In the genomic region with DNA sequence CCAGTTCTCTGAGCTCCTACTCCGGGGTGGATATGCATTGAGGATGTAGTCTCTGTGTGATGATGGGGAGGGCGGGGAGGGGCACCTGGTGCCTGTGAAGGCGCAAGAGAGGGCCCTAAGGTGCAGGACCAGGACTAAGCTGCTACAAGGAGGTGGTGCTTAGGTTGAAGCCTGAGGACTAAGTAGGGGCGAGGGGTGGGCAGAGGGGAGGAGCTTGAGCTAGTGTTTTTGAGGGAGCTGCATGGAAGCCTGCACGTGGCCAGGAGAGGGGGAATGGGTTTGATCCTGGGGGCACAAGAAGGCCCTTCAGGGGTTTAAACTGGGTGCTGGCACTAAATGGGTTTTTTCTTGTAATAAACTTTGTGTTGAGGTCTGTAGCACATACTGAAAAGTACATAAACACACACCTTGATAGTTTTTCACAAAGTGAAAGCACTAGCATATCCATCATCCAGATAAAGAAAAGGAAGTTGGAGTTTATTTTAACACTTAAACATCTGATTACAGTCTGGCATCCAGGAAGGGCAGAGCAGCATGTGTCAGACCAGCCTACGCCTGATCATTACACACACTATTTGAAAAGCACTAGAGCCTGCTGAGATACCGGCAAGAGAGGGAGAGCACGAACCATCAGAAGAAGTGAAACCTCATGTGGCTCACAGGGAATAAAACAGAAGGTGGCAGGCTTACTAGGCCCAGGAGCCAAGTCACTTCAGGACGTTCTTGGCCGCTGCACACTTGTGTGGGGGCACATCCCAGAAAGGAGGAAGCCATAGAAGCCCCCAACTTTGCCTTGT, we compare ENCODE assay signal across 8 cellular contexts.
DNase-seq lines count a peak whose midpoint lies in the region; ATAC-seq and TF ChIP-seq lines count a peak whose summit lies in the region.

No MANE protein-coding gene starts in this region.

- no peaks in the 10 kb centered on the region for H3K36me3 ChIP-seq in mucosa of rectum (ENCODE audit: control insufficient read depth in 2 of 2, insufficient read depth in 2 of 2, low read length in 2 of 2)
- H3K36me3 ChIP-seq in esophagus squamous epithelium: peaks cover 0 to 8% (median 0%) of the 10 kb centered on the region in 3 donors

- no peaks in the 10 kb centered on the region for H3K27me3 ChIP-seq in mucosa of rectum (ENCODE audit: control insufficient read depth in 2 of 2, insufficient read depth in 2 of 2, low read length in 2 of 2)
- no peaks in the 10 kb centered on the region for H3K27me3 ChIP-seq in esophagus squamous epithelium

- H3K27ac ChIP-seq in mucosa of rectum (ENCODE audit: low read depth in 2 of 2, low read length in 2 of 2) (peak overlapping the region; percentile 56 to 70), esophagus squamous epithelium (peak overlapping the region in 2 of 4 donors; percentile 6 to 16)

- ATAC-seq in HG02610 (IDR thresholded peaks at IDR 0.05; ENCODE audit: unreplicated experiment): peak; percentile 48

- no peaks in the 10 kb centered on the region for H3K9me3 ChIP-seq in mucosa of rectum (ENCODE audit: control insufficient read depth in 2 of 2, low read length in 2 of 2)
- H3K9me3 ChIP-seq in esophagus squamous epithelium: no peaks in the 10 kb centered on the region

- peak overlapping the region in 1 of 2 donors; percentile 53 for H3K9ac ChIP-seq in mucosa of rectum (ENCODE audit: low read depth in 1 of 2, low read length in 2 of 2)

- intact Hi-C loops in esophagus squamous epithelium (cut with DNase I): no loop called here

- H3K4me1 ChIP-seq in mucosa of rectum (ENCODE audit: control insufficient read depth in 2 of 2, insufficient read depth in 2 of 2, low read length in 2 of 2) (peaks cover 15 to 24% of the 10 kb centered on the region in 2 donors), esophagus squamous epithelium (peaks cover 4 to 23% (median 5%) of the 10 kb centered on the region in 3 donors)

- TF ChIP-seq CTCF in astrocyte of the cerebellum (IDR thresholded peaks at IDR 0.05; ENCODE audit: low read depth, low read length, missing control alignments) (no peak), esophagus squamous epithelium (IDR thresholded peaks at IDR 0.05) (no peak)

- TF ChIP-seq POLR2A in esophagus squamous epithelium (IDR thresholded peaks at IDR 0.05): no peak

- in situ Hi-C loops in astrocyte of the cerebellum (cut with HindIII; ENCODE audit: low sequenced_read_pairs): loop anchor here (25.0 kb wide), 1 partner anchor 116 kb away; the partner anchor contains the start of gene HS6ST1

- DNase-seq in EH (ENCODE audit: low read depth): peak; percentile 46
- DNase-seq in astrocyte of the cerebellum (ENCODE audit: low read depth): no peak
- DNase-seq in RKO (ENCODE audit: low spot score): no peak
- no peak for DNase-seq in stimulated activated CD4-positive, alpha-beta T cell treated with anti-CD3 and anti-CD28 coated beads, Interleukin-15, amount 100 ng/mL, for 24 hours
- no peak for DNase-seq in esophagus squamous epithelium (lab: John Stamatoyannopoulos, UW)
- no peak for DNase-seq in HK-2 (ENCODE audit: unreplicated experiment)

- WGBS in esophagus squamous epithelium, 2 donors: 51 to 53% methylated on average over 7 to 9 of the region's 10 CpGs

- H3K4me3 ChIP-seq in astrocyte of the cerebellum (ENCODE audit: low read depth, low read length) (peak overlapping the region; percentile 1), mucosa of rectum (ENCODE audit: low read length in 2 of 2) (peak overlapping the region; percentile 46 to 54), esophagus squamous epithelium (peak overlapping the region in 1 of 4 donors; percentile 2)
